1 cellular context compared by ENCODE assay signal in genomic region chr12:112409064-112409905, GRCh38.
TF ChIP-seq lines count a peak whose summit lies in the region.

RPL6 (minus strand) TSS chr12:112409605; CDS start chr12:112408656, 949 bp downstream.

TF ChIP-seq in HepG2, 621 proteins besides CTCF, POLR2A, EP300 and RAD21 (continued from another document and continues in another):
- TF ChIP-seq SNAPC4 (CRISPR knock-in tag; IDR thresholded peaks at IDR 0.05), result peak; percentile 50; the same call in 1 of the 2 replicates
- peak; percentile 48; the same call in 1 of the 2 replicates for TF ChIP-seq PAXIP1 (CRISPR knock-in tag; conservative IDR thresholded peaks at IDR 0.05)
- no peak for TF ChIP-seq CERS6 (CRISPR knock-in tag; IDR thresholded peaks at IDR 0.05)
- no peak for TF ChIP-seq HOXA9 (CRISPR knock-in tag; IDR thresholded peaks at IDR 0.05; ENCODE audit: borderline replicate concordance)
- TF ChIP-seq BRF2 (CRISPR knock-in tag; IDR thresholded peaks at IDR 0.05), result 0 out of 2 replicates have a peak, but pooled peaks have one; percentile 50
- TF ChIP-seq ZNF75D (CRISPR knock-in tag; IDR thresholded peaks at IDR 0.05; ENCODE audit: borderline replicate concordance), result no peak; the same call in 1 of the 2 replicates
- peak; percentile 90 for TF ChIP-seq ZNF687 (CRISPR knock-in tag; IDR thresholded peaks at IDR 0.05)
- peak; percentile 27; the same call in 1 of the 2 replicates for TF ChIP-seq CC2D1A (CRISPR knock-in tag; IDR thresholded peaks at IDR 0.05)
- peak; percentile 79; the same call in 1 of the 2 replicates for TF ChIP-seq IRX3 (CRISPR knock-in tag; IDR thresholded peaks at IDR 0.05; ENCODE audit: borderline replicate concordance, low read depth)
- TF ChIP-seq TCF12 (IDR thresholded peaks at IDR 0.05), result no peak
- no peak for TF ChIP-seq TCF12 (CRISPR knock-in tag; IDR thresholded peaks at IDR 0.05)
- peak; percentile 41; the same call in 1 of the 2 replicates for TF ChIP-seq HIVEP1 (CRISPR knock-in tag; IDR thresholded peaks at IDR 0.05)
- peak; percentile 76; the same call in 1 of the 2 replicates for TF ChIP-seq ZNF704 (CRISPR knock-in tag; IDR thresholded peaks at IDR 0.05; ENCODE audit: borderline replicate concordance)
- TF ChIP-seq NCOA5 (CRISPR knock-in tag; IDR thresholded peaks at IDR 0.05), result no peak
- TF ChIP-seq GMEB1 (CRISPR knock-in tag; IDR thresholded peaks at IDR 0.05; ENCODE audit: borderline replicate concordance), result peak; percentile 65
- TF ChIP-seq FOXO4 (CRISPR knock-in tag; conservative IDR thresholded peaks at IDR 0.05), result no peak
- TF ChIP-seq TFDP2 (CRISPR knock-in tag; IDR thresholded peaks at IDR 0.05), result no peak
- peak; percentile 93 for TF ChIP-seq KDM2A (CRISPR knock-in tag; IDR thresholded peaks at IDR 0.05; ENCODE audit: borderline replicate concordance, low read depth)
- peak; percentile 83; the same call in 1 of the 2 replicates for TF ChIP-seq ZNF230 (CRISPR knock-in tag; IDR thresholded peaks at IDR 0.05)
- no peak for TF ChIP-seq KLF15 (CRISPR knock-in tag; IDR thresholded peaks at IDR 0.05; ENCODE audit: borderline replicate concordance)
- no peak for TF ChIP-seq KAT2B (IDR thresholded peaks at IDR 0.05; ENCODE audit: borderline replicate concordance, low read depth, low read length)
- peak; percentile 6; the same call in 1 of the 2 replicates for TF ChIP-seq ZNF629 (CRISPR knock-in tag; conservative IDR thresholded peaks at IDR 0.05)
- peak; percentile 16 for TF ChIP-seq HNRNPLL (IDR thresholded peaks at IDR 0.05; ENCODE audit: low read depth, low read length, poor library complexity, severe bottlenecking)
- TF ChIP-seq THRA (CRISPR knock-in tag; IDR thresholded peaks at IDR 0.05; ENCODE audit: borderline replicate concordance), result peak; percentile 78
- 0 out of 2 replicates have a peak, but pooled peaks have one; percentile 59 for TF ChIP-seq E2F1 (CRISPR knock-in tag; IDR thresholded peaks at IDR 0.05)
